ENCODE assay signal across 1 cellular context in genomic region chr4:1026115-1026514, GRCh38.
TF ChIP-seq lines count a peak whose summit lies in the region.

No MANE protein-coding gene starts in this region.

TF ChIP-seq in HepG2, 621 proteins besides CTCF, POLR2A, EP300 and RAD21:
- no peak for TF ChIP-seq SMAD3 (CRISPR knock-in tag; IDR thresholded peaks at IDR 0.05)
- no peak for TF ChIP-seq HIC2 (CRISPR knock-in tag; IDR thresholded peaks at IDR 0.05; ENCODE audit: low read depth)
- no peak for TF ChIP-seq MED8 (CRISPR knock-in tag; IDR thresholded peaks at IDR 0.05; ENCODE audit: insufficient replicate concordance)
- TF ChIP-seq RNF219 (CRISPR knock-in tag; IDR thresholded peaks at IDR 0.05) = no peak
- TF ChIP-seq ZNF24 (IDR thresholded peaks at IDR 0.05) = no peak
- TF ChIP-seq ZNF326 (CRISPR knock-in tag; IDR thresholded peaks at IDR 0.05; ENCODE audit: borderline replicate concordance) = 0 out of 2 replicates have a peak, but pooled peaks have one; percentile 24
- TF ChIP-seq PRMT3 (CRISPR knock-in tag; IDR thresholded peaks at IDR 0.05; ENCODE audit: borderline replicate concordance, low read depth) = no peak
- TF ChIP-seq ZC3H4 (CRISPR knock-in tag; IDR thresholded peaks at IDR 0.05; ENCODE audit: borderline replicate concordance) = no peak
- no peak for TF ChIP-seq TBP (CRISPR knock-in tag; IDR thresholded peaks at IDR 0.05)
- TF ChIP-seq RFXAP (CRISPR knock-in tag; IDR thresholded peaks at IDR 0.05; ENCODE audit: borderline replicate concordance) = no peak
- TF ChIP-seq SRY (CRISPR knock-in tag; IDR thresholded peaks at IDR 0.05) = no peak
- no peak for TF ChIP-seq PCBP1 (IDR thresholded peaks at IDR 0.05; ENCODE audit: borderline replicate concordance, low read depth, low read length)
- 0 out of 2 replicates have a peak, but pooled peaks have one; percentile 46 for TF ChIP-seq ZNF589 (CRISPR knock-in tag; conservative IDR thresholded peaks at IDR 0.05)
- TF ChIP-seq, protein P1, sequence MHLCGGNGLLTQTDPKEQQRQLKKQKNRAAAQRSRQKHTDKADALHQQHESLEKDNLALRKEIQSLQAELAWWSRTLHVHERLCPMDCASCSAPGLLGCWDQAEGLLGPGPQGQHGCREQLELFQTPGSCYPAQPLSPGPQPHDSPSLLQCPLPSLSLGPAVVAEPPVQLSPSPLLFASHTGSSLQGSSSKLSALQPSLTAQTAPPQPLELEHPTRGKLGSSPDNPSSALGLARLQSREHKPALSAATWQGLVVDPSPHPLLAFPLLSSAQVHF (CRISPR knock-in tag; IDR thresholded peaks at IDR 0.05) = 0 out of 2 replicates have a peak, but pooled peaks have one; percentile 65
- no peak for TF ChIP-seq NRL (CRISPR knock-in tag; IDR thresholded peaks at IDR 0.05; ENCODE audit: borderline replicate concordance)
- TF ChIP-seq ATF1 (CRISPR knock-in tag; IDR thresholded peaks at IDR 0.05) = no peak
- TF ChIP-seq RFX3 (CRISPR knock-in tag; IDR thresholded peaks at IDR 0.05) = no peak
- no peak for TF ChIP-seq JARID2 (CRISPR knock-in tag; IDR thresholded peaks at IDR 0.05; ENCODE audit: insufficient replicate concordance)
- no peak for TF ChIP-seq BCLAF1 (IDR thresholded peaks at IDR 0.05)
- TF ChIP-seq ZSCAN21 (CRISPR knock-in tag; IDR thresholded peaks at IDR 0.05; ENCODE audit: borderline replicate concordance) = no peak
- TF ChIP-seq TSC22D2 (CRISPR knock-in tag; IDR thresholded peaks at IDR 0.05; ENCODE audit: borderline replicate concordance) = no peak
- TF ChIP-seq NONO (IDR thresholded peaks at IDR 0.05) = no peak
- no peak for TF ChIP-seq NONO (CRISPR knock-in tag; conservative IDR thresholded peaks at IDR 0.05)
- 0 out of 2 replicates have a peak, but pooled peaks have one; percentile 35 for TF ChIP-seq HOXA9 (CRISPR knock-in tag; IDR thresholded peaks at IDR 0.05; ENCODE audit: borderline replicate concordance)
- TF ChIP-seq MEIS1 (CRISPR knock-in tag; IDR thresholded peaks at IDR 0.05; ENCODE audit: borderline replicate concordance) = no peak
- no peak for TF ChIP-seq MXD3 (CRISPR knock-in tag; IDR thresholded peaks at IDR 0.05)
- TF ChIP-seq HNRNPUL1 (IDR thresholded peaks at IDR 0.05; ENCODE audit: low read depth, low read length) = no peak
- TF ChIP-seq, protein P2, sequence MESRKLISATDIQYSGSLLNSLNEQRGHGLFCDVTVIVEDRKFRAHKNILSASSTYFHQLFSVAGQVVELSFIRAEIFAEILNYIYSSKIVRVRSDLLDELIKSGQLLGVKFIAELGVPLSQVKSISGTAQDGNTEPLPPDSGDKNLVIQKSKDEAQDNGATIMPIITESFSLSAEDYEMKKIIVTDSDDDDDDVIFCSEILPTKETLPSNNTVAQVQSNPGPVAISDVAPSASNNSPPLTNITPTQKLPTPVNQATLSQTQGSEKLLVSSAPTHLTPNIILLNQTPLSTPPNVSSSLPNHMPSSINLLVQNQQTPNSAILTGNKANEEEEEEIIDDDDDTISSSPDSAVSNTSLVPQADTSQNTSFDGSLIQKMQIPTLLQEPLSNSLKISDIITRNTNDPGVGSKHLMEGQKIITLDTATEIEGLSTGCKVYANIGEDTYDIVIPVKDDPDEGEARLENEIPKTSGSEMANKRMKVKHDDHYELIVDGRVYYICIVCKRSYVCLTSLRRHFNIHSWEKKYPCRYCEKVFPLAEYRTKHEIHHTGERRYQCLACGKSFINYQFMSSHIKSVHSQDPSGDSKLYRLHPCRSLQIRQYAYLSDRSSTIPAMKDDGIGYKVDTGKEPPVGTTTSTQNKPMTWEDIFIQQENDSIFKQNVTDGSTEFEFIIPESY (CRISPR knock-in tag; IDR thresholded peaks at IDR 0.05) = no peak
- no peak for TF ChIP-seq ZNF616 (CRISPR knock-in tag; IDR thresholded peaks at IDR 0.05; ENCODE audit: low read depth)
- TF ChIP-seq ZBTB38 (CRISPR knock-in tag; IDR thresholded peaks at IDR 0.05) = peak; percentile 29; the same call in 1 of the 2 replicates
- TF ChIP-seq FOXC1 (CRISPR knock-in tag; IDR thresholded peaks at IDR 0.05; ENCODE audit: borderline replicate concordance) = no peak
- TF ChIP-seq SP140L (CRISPR knock-in tag; IDR thresholded peaks at IDR 0.05; ENCODE audit: borderline replicate concordance) = no peak
- TF ChIP-seq, protein P3, sequence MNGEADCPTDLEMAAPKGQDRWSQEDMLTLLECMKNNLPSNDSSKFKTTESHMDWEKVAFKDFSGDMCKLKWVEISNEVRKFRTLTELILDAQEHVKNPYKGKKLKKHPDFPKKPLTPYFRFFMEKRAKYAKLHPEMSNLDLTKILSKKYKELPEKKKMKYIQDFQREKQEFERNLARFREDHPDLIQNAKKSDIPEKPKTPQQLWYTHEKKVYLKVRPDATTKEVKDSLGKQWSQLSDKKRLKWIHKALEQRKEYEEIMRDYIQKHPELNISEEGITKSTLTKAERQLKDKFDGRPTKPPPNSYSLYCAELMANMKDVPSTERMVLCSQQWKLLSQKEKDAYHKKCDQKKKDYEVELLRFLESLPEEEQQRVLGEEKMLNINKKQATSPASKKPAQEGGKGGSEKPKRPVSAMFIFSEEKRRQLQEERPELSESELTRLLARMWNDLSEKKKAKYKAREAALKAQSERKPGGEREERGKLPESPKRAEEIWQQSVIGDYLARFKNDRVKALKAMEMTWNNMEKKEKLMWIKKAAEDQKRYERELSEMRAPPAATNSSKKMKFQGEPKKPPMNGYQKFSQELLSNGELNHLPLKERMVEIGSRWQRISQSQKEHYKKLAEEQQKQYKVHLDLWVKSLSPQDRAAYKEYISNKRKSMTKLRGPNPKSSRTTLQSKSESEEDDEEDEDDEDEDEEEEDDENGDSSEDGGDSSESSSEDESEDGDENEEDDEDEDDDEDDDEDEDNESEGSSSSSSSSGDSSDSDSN (CRISPR knock-in tag; IDR thresholded peaks at IDR 0.05) = no peak
- TF ChIP-seq ZNF276 (CRISPR knock-in tag; IDR thresholded peaks at IDR 0.05; ENCODE audit: low read depth) = no peak
- TF ChIP-seq, protein P4, sequence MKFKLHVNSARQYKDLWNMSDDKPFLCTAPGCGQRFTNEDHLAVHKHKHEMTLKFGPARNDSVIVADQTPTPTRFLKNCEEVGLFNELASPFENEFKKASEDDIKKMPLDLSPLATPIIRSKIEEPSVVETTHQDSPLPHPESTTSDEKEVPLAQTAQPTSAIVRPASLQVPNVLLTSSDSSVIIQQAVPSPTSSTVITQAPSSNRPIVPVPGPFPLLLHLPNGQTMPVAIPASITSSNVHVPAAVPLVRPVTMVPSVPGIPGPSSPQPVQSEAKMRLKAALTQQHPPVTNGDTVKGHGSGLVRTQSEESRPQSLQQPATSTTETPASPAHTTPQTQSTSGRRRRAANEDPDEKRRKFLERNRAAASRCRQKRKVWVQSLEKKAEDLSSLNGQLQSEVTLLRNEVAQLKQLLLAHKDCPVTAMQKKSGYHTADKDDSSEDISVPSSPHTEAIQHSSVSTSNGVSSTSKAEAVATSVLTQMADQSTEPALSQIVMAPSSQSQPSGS (CRISPR knock-in tag; IDR thresholded peaks at IDR 0.05) = no peak
- peak; percentile 11 for TF ChIP-seq AGO2 (optimal IDR thresholded peaks at IDR 0.05; ENCODE audit: low read depth, low read length)
- no peak for TF ChIP-seq KAT7 (CRISPR knock-in tag; IDR thresholded peaks at IDR 0.05; ENCODE audit: borderline replicate concordance)
- TF ChIP-seq ZNF788 (CRISPR knock-in tag; IDR thresholded peaks at IDR 0.05; ENCODE audit: borderline replicate concordance) = no peak
- no peak for TF ChIP-seq ZNF552 (CRISPR knock-in tag; IDR thresholded peaks at IDR 0.05; ENCODE audit: borderline replicate concordance)
- TF ChIP-seq, protein P5, sequence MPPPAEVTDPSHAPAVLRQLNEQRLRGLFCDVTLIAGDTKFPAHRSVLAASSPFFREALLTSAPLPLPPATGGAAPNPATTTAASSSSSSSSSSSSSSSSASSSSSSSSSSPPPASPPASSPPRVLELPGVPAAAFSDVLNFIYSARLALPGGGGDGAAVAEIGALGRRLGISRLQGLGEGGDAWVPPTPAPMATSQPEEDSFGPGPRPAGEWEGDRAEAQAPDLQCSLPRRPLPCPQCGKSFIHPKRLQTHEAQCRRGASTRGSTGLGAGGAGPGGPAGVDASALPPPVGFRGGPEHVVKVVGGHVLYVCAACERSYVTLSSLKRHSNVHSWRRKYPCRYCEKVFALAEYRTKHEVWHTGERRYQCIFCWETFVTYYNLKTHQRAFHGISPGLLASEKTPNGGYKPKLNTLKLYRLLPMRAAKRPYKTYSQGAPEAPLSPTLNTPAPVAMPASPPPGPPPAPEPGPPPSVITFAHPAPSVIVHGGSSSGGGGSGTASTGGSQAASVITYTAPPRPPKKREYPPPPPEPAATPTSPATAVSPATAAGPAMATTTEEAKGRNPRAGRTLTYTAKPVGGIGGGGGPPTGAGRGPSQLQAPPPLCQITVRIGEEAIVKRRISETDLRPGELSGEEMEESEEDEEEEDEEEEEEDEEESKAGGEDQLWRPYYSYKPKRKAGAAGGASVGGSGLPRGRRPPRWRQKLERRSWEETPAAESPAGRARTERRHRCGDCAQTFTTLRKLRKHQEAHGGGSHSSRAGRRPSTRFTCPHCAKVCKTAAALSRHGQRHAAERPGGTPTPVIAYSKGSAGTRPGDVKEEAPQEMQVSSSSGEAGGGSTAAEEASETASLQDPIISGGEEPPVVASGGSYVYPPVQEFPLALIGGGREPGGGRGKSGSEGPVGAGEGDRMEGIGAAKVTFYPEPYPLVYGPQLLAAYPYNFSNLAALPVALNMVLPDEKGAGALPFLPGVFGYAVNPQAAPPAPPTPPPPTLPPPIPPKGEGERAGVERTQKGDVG (CRISPR knock-in tag; IDR thresholded peaks at IDR 0.05; ENCODE audit: borderline replicate concordance) = no peak
TF ChIP-seq in HepG2: peak in this region for 6.
